ENCODE assay signal across 1 cellular context in genomic region chr16:7086842-7087616, GRCh38.
TF ChIP-seq lines count a peak whose summit lies in the region.

No MANE protein-coding gene starts in this region.

TF ChIP-seq in SK-N-SH, 30 proteins besides CTCF, POLR2A, EP300 and RAD21 (continued from another document):
- TF ChIP-seq USF1 (IDR thresholded peaks at IDR 0.05; ENCODE audit: borderline replicate concordance, low read depth) (no peak), SMC3 (IDR thresholded peaks at IDR 0.05; ENCODE audit: low read depth, low read length) (peak; percentile 31; the same call in 1 of the 2 replicates)
